Comparison of ENCODE assay signal across 13 cellular contexts in genomic region chr20:46979603-46980241, GRCh38.
DNase-seq lines count a peak whose midpoint lies in the region; ATAC-seq and TF ChIP-seq lines count a peak whose summit lies in the region.
"Had no signal": no experiment of that assay in that cellular context is flagged by ENCODE, and none has a peak within 500 bp of the region (broad histone marks: within the 10 kb centered on the region; RNA-seq: fewer than 3 reads in every experiment).

No MANE protein-coding gene starts in this region.

- peak; percentile 65 for ATAC-seq in activated CD8-positive, alpha-beta memory T cell treated with anti-CD3 and anti-CD28 coated beads, Interleukin-2, amount 10 ng/mL, durations not matched to agents 7 days and 5 days
- ATAC-seq in upper lobe of right lung (no peak), HG03175 (IDR thresholded peaks at IDR 0.05; ENCODE audit: unreplicated experiment) (no peak)

- no peaks in the 10 kb centered on the region for H3F3A ChIP-seq in smooth muscle cell (ENCODE audit: low read depth)

- no peaks in the 10 kb centered on the region for H3K36me3 ChIP-seq in NT2/D1 (ENCODE audit: insufficient read depth, insufficient read length, low read length)
- no peaks in the 10 kb centered on the region for H3K36me3 ChIP-seq in smooth muscle cell (ENCODE audit: low read depth)
- no peaks in the 10 kb centered on the region for H3K36me3 ChIP-seq in upper lobe of right lung
- H3K36me3 ChIP-seq: colonic mucosa had no signal

- H3K9ac ChIP-seq in NT2/D1 (ENCODE audit: insufficient read length, low read depth) (peak overlapping the region; percentile 47), smooth muscle cell (ENCODE audit: low read depth) (no peak overlapping the region)

- peak overlapping the region; percentile 40 for H3K27ac ChIP-seq in smooth muscle cell (ENCODE audit: low read depth)
- H3K27ac ChIP-seq in upper lobe of right lung: no peak overlapping the region
- no peak overlapping the region for H3K27ac ChIP-seq in RWPE1
- H3K27ac ChIP-seq: colonic mucosa had no signal

- H3K36me3 Mint-ChIP-seq in activated CD8-positive, alpha-beta memory T cell treated with anti-CD3 and anti-CD28 coated beads, Interleukin-2, amount 10 ng/mL, durations not matched to agents 7 days and 5 days: peaks cover 10% of the 10 kb centered on the region
- no peaks in the 10 kb centered on the region for H3K36me3 Mint-ChIP-seq in endothelial cell (ENCODE audit: low read depth, unreplicated experiment)

- no peak overlapping the region for H3K4me3 Mint-ChIP-seq in activated CD8-positive, alpha-beta memory T cell treated with anti-CD3 and anti-CD28 coated beads, Interleukin-2, amount 10 ng/mL, durations not matched to agents 7 days and 5 days
- no peak overlapping the region for H3K4me3 Mint-ChIP-seq in endothelial cell (ENCODE audit: unreplicated experiment)

- no peak overlapping the region for H3K4me2 ChIP-seq in smooth muscle cell

- no peak for DNase-seq in activated CD8-positive, alpha-beta memory T cell treated with anti-CD3 and anti-CD28 coated beads, Interleukin-2, amount 10 ng/mL, durations not matched to agents 7 days and 5 days
- no peak for DNase-seq in activated CD8-positive, alpha-beta memory T cell treated with anti-CD3 and anti-CD28 coated beads, Interleukin-2, amount 50 U/mL, for 4 hours
- no peak for DNase-seq in NT2/D1 (ENCODE audit: low read depth, low spot score)
- no peak for DNase-seq in endothelial cell (ENCODE audit: low spot score)
- no peak for DNase-seq in smooth muscle cell (lab: John Stamatoyannopoulos, UW; ENCODE audit: unreplicated experiment)
- DNase-seq in upper lobe of right lung: no peak
- DNase-seq in RWPE1 (ENCODE audit: low spot score): no peak
- DNase-seq: amniotic stem cell, colonic mucosa, NCI-H446 treated with DMSO at 0.1 percent for 48 hours, posterior cingulate gyrus, T-helper 9 cell had no signal

- H3K9me3 Mint-ChIP-seq in activated CD8-positive, alpha-beta memory T cell treated with anti-CD3 and anti-CD28 coated beads, Interleukin-2, amount 10 ng/mL, durations not matched to agents 7 days and 5 days (ENCODE audit: low read depth): peaks cover 8% of the 10 kb centered on the region
- H3K9me3 Mint-ChIP-seq in endothelial cell (ENCODE audit: unreplicated experiment): no peaks in the 10 kb centered on the region

- H3K27ac Mint-ChIP-seq in activated CD8-positive, alpha-beta memory T cell treated with anti-CD3 and anti-CD28 coated beads, Interleukin-2, amount 10 ng/mL, durations not matched to agents 7 days and 5 days: no peak overlapping the region
- peak overlapping the region; percentile 75 for H3K27ac Mint-ChIP-seq in endothelial cell (ENCODE audit: unreplicated experiment)

- H2AFZ ChIP-seq in smooth muscle cell (ENCODE audit: low read depth): no peak overlapping the region

- peaks cover 73% of the 10 kb centered on the region for H3K27me3 Mint-ChIP-seq in activated CD8-positive, alpha-beta memory T cell treated with anti-CD3 and anti-CD28 coated beads, Interleukin-2, amount 10 ng/mL, durations not matched to agents 7 days and 5 days
- H3K27me3 Mint-ChIP-seq in endothelial cell (ENCODE audit: unreplicated experiment): no peaks in the 10 kb centered on the region

- H3K79me2 ChIP-seq in smooth muscle cell (ENCODE audit: low read depth): no peaks in the 10 kb centered on the region

- peaks cover 21% of the 10 kb centered on the region for H3K4me1 Mint-ChIP-seq in activated CD8-positive, alpha-beta memory T cell treated with anti-CD3 and anti-CD28 coated beads, Interleukin-2, amount 10 ng/mL, durations not matched to agents 7 days and 5 days
- H3K4me1 Mint-ChIP-seq in endothelial cell (ENCODE audit: unreplicated experiment): peaks cover 19% of the 10 kb centered on the region

- POLR2A ChIA-PET in RWPE1 (lab: Yijun Ruan, JAX; ENCODE audit: low non-redundant PET): no interaction called here

- TF ChIP-seq CTCF in endothelial cell (IDR thresholded peaks at IDR 0.05; ENCODE audit: unreplicated experiment) (no peak), smooth muscle cell (IDR thresholded peaks at IDR 0.05; ENCODE audit: borderline replicate concordance, insufficient read depth, poor library complexity, severe bottlenecking) (no peak), upper lobe of right lung (IDR thresholded peaks at IDR 0.05) (no peak), RWPE1 (conservative IDR thresholded peaks at IDR 0.05; ENCODE audit: low read depth) (no peak)

- no peaks in the 10 kb centered on the region for H3K27me3 ChIP-seq in NT2/D1 (ENCODE audit: insufficient read depth, insufficient read length)
- H3K27me3 ChIP-seq in smooth muscle cell (ENCODE audit: low read depth): no peaks in the 10 kb centered on the region
- peaks cover 4% of the 10 kb centered on the region for H3K27me3 ChIP-seq in upper lobe of right lung
- H3K27me3 ChIP-seq: colonic mucosa had no signal

- H3K4me3 ChIP-seq in NT2/D1 (ENCODE audit: insufficient read length, low read depth) (no peak overlapping the region), smooth muscle cell (no peak overlapping the region), upper lobe of right lung (no peak overlapping the region)
- H3K4me3 ChIP-seq: colonic mucosa had no signal

- H3K4me1 ChIP-seq in NT2/D1 (ENCODE audit: insufficient read depth, insufficient read length) (peaks cover 6% of the 10 kb centered on the region), smooth muscle cell (ENCODE audit: low read depth) (peaks cover 10% of the 10 kb centered on the region), upper lobe of right lung (no peaks in the 10 kb centered on the region)
- H3K4me1 ChIP-seq: colonic mucosa had no signal

- H3K9me3 ChIP-seq in NT2/D1 (ENCODE audit: insufficient read depth, low read length) (0 out of 2 replicates have a peak, but pooled peaks cover 8% of the 10 kb centered on the region), smooth muscle cell (replicated peaks; ENCODE audit: low read depth) (no peaks in the 10 kb centered on the region), upper lobe of right lung (peaks cover 10% of the 10 kb centered on the region)
- H3K9me3 ChIP-seq: colonic mucosa had no signal

- CTCF ChIA-PET in activated CD8-positive, alpha-beta memory T cell treated with anti-CD3 and anti-CD28 coated beads, Interleukin-2, amount 10 ng/mL, durations not matched to agents 7 days and 5 days (lab: Charles Lee): interaction anchor here (0.7 to 2.0 kb wide), 3 partner anchors 11 to 21 kb away, joined by 3 to 7 read pairs (median 4); no protein-coding TSS in a partner anchor
- CTCF ChIA-PET in RWPE1 (lab: Yijun Ruan, JAX): no interaction called here

- intact Hi-C loops in upper lobe of right lung (cut with DNase I): no loop called here

- no peaks in the 10 kb centered on the region for H4K20me1 ChIP-seq in smooth muscle cell (ENCODE audit: low read depth)

- 54% methylated on average over 8 of the region's 8 CpGs for WGBS in smooth muscle cell (ENCODE audit: low lambda C conversion rate)
